In genomic region chr5:843926-844325, GRCh38 we compare ENCODE assay signal across 4 cellular contexts. TPM values are rescaled to one million over a fixed set of nuclear protein-coding genes. Genes with fewer than 3 reads are reported as not detected.
"Had no signal": no experiment of that assay in that cellular context is flagged by ENCODE, and none has a peak within 500 bp of the region (broad histone marks: within the 10 kb centered on the region; RNA-seq: fewer than 3 reads in every experiment).

No MANE protein-coding gene starts in this region.

RNA-seq across cellular contexts. Expression of gene ZDHHC11, which starts 6.9 kb away (rescaled TPM):
- total RNA-seq: ascending aorta had no signal

RNA-seq across cellular contexts. Expression of gene TRIP13, which starts 48.8 kb away (rescaled TPM):
- total RNA-seq: ascending aorta had no signal

RNA-seq across cellular contexts. Expression of gene ZDHHC11B, which starts 59.4 kb away (rescaled TPM):
- total RNA-seq: activated CD4-positive, alpha-beta T cell treated with anti-CD3 and anti-CD28 coated beads, Interleukin-2, amount 10 ng/mL, durations not matched to agents 24 days and 14 days; fibroblast of villous mesenchyme; pulmonary artery endothelial cell had no signal
